28 cellular contexts compared by ENCODE assay signal in the genomic region with DNA sequence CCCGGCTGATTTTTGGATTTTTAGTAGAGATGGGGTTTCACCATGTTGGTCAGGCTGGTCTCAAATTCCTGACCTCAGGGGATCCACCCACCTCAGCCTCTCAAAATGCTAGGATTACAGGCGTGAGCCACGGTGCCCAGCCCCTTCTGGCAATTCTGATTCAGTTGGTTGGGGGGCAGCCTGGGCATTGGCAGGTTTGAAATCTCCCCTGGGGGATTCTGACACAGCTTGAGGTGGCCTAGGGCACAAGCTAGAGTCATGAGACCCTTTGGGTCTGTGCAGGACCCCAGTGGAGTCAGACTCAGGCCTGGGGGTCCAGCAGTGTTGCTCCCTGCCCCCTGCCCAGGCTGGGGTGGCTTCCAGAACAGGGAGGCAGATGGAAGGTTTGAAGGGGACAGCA.
"Had no signal": no experiment of that assay in that cellular context is flagged by ENCODE, and none has a peak within 500 bp of the region (broad histone marks: within the 10 kb centered on the region; RNA-seq: fewer than 3 reads in every experiment).

No MANE protein-coding gene starts in this region.

- H3K4me1 Mint-ChIP-seq: activated B cell treated with CpG ODN at 0.5 μM for 24 hours; activated CD4-positive, alpha-beta memory T cell treated with anti-CD3 and anti-CD28 coated beads, Interleukin-2, amount 10 ng/mL, durations not matched to agents 7 days and 5 days; activated CD8-positive, alpha-beta memory T cell treated with anti-CD3 and anti-CD28 coated beads, Interleukin-2, amount 10 ng/mL, durations not matched to agents 7 days and 5 days; activated naive CD8-positive, alpha-beta T cell treated with anti-CD3 and anti-CD28 coated beads, Interleukin-2, amount 10 ng/mL, durations not matched to agents 7 days and 5 days; immature natural killer cell; nephron; stimulated activated naive B cell treated with anti-CD40 and anti-IgM and Interleukin-4, amounts not matched to agents 10 μg/mL and 1 μg/mL and 100 μg/mL, for 72 hours had no signal

- H3K36me3 Mint-ChIP-seq: activated CD8-positive, alpha-beta memory T cell treated with anti-CD3 and anti-CD28 coated beads, Interleukin-2, amount 10 ng/mL, durations not matched to agents 7 days and 5 days; activated naive CD8-positive, alpha-beta T cell treated with anti-CD3 and anti-CD28 coated beads, Interleukin-2, amount 10 ng/mL, durations not matched to agents 7 days and 5 days; immature natural killer cell; stimulated activated naive B cell treated with anti-CD40 and anti-IgM and Interleukin-4, amounts not matched to agents 10 μg/mL and 1 μg/mL and 100 μg/mL, for 72 hours had no signal

- H3K27me3 Mint-ChIP-seq: activated CD4-positive, alpha-beta memory T cell treated with anti-CD3 and anti-CD28 coated beads, Interleukin-2, amount 10 ng/mL, durations not matched to agents 7 days and 5 days; activated CD8-positive, alpha-beta memory T cell treated with anti-CD3 and anti-CD28 coated beads, Interleukin-2, amount 10 ng/mL, durations not matched to agents 7 days and 5 days had no signal

- H3K4me3 ChIP-seq: hepatocyte, left ventricle myocardium inferior, SK-N-MC, testis, uterus had no signal

- ATAC-seq: activated CD8-positive, alpha-beta memory T cell treated with anti-CD3 and anti-CD28 coated beads, Interleukin-2, amount 10 ng/mL, durations not matched to agents 7 days and 5 days; activated T-cell treated with anti-CD3 and anti-CD28 coated beads, Interleukin-2, amount 50 U/mL, for 4 hours; esophagus mucosa; stimulated activated naive B cell treated with anti-CD40 and anti-IgM and Interleukin-4, amounts not matched to agents 10 μg/mL and 1 μg/mL and 100 μg/mL, for 72 hours had no signal

- H3K9me3 Mint-ChIP-seq: activated B cell treated with CpG ODN at 0.5 μM for 24 hours; activated CD4-positive, alpha-beta memory T cell treated with anti-CD3 and anti-CD28 coated beads, Interleukin-2, amount 10 ng/mL, durations not matched to agents 7 days and 5 days; activated naive CD8-positive, alpha-beta T cell treated with anti-CD3 and anti-CD28 coated beads, Interleukin-2, amount 10 ng/mL, durations not matched to agents 7 days and 5 days; activated T-cell treated with anti-CD3 and anti-CD28 coated beads, Interleukin-2, amount 50 U/mL, for 4 hours; immature natural killer cell had no signal

- H3K27ac ChIP-seq: hepatocyte, left ventricle myocardium inferior, SK-N-MC, testis, uterus had no signal

- H3K27ac Mint-ChIP-seq: activated B cell treated with CpG ODN at 0.5 μM for 24 hours; activated CD4-positive, alpha-beta memory T cell treated with anti-CD3 and anti-CD28 coated beads, Interleukin-2, amount 10 ng/mL, durations not matched to agents 7 days and 5 days; activated CD8-positive, alpha-beta memory T cell treated with anti-CD3 and anti-CD28 coated beads, Interleukin-2, amount 10 ng/mL, durations not matched to agents 7 days and 5 days; activated naive CD8-positive, alpha-beta T cell treated with anti-CD3 and anti-CD28 coated beads, Interleukin-2, amount 10 ng/mL, durations not matched to agents 7 days and 5 days; immature natural killer cell; nephron; stimulated activated naive B cell treated with anti-CD40 and anti-IgM and Interleukin-4, amounts not matched to agents 10 μg/mL and 1 μg/mL and 100 μg/mL, for 72 hours had no signal

- DNase-seq: activated B cell treated with CpG ODN at 0.5 μM for 24 hours; activated CD4-positive, alpha-beta memory T cell treated with anti-CD3 and anti-CD28 coated beads, Interleukin-2, amount 10 ng/mL, durations not matched to agents 7 days and 5 days; activated CD4-positive, alpha-beta T cell treated with anti-CD3 and anti-CD28 coated beads for 48 hours; activated CD8-positive, alpha-beta memory T cell treated with anti-CD3 and anti-CD28 coated beads, Interleukin-2, amount 10 ng/mL, durations not matched to agents 7 days and 5 days; activated naive CD4-positive, alpha-beta T cell treated with Interleukin-2 at 50 U/mL for 16 hours; activated naive CD8-positive, alpha-beta T cell treated with anti-CD3 and anti-CD28 coated beads, Interleukin-2, amount 10 ng/mL, durations not matched to agents 7 days and 5 days; activated T-cell treated with anti-CD3 and anti-CD28 coated beads, Interleukin-2, amount 50 U/mL, for 4 hours; dermis blood vessel endothelial cell; effector memory CD4-positive, alpha-beta T cell; foreskin melanocyte; glutamatergic neuron; immature natural killer cell; kidney glomerular epithelial cell; left ventricle myocardium inferior; mammary epithelial cell; midbrain; occipital lobe; stimulated activated CD4-positive, alpha-beta T cell treated with anti-CD3 and anti-CD28 coated beads, Interleukin-2, amount 100 ng/mL, for 48 hours; stimulated activated CD8-positive, alpha-beta memory T cell treated with anti-CD3 and anti-CD28 coated beads, Interleukin-4, amount 100 ng/mL, for 48 hours; stimulated activated naive B cell treated with anti-CD40 and anti-IgM and Interleukin-4, amounts not matched to agents 10 μg/mL and 1 μg/mL and 100 μg/mL, for 72 hours; T-helper 1 cell; testis; trophoblast cell had no signal

- H3K4me1 ChIP-seq: left ventricle myocardium inferior, testis, uterus had no signal

- H3K27me3 ChIP-seq: hepatocyte, testis, uterus had no signal

- H3K4me3 Mint-ChIP-seq: activated B cell treated with CpG ODN at 0.5 μM for 24 hours; activated CD4-positive, alpha-beta memory T cell treated with anti-CD3 and anti-CD28 coated beads, Interleukin-2, amount 10 ng/mL, durations not matched to agents 7 days and 5 days; activated CD8-positive, alpha-beta memory T cell treated with anti-CD3 and anti-CD28 coated beads, Interleukin-2, amount 10 ng/mL, durations not matched to agents 7 days and 5 days; activated naive CD8-positive, alpha-beta T cell treated with anti-CD3 and anti-CD28 coated beads, Interleukin-2, amount 10 ng/mL, durations not matched to agents 7 days and 5 days; activated T-cell treated with anti-CD3 and anti-CD28 coated beads, Interleukin-2, amount 50 U/mL, for 4 hours; immature natural killer cell; nephron; stimulated activated naive B cell treated with anti-CD40 and anti-IgM and Interleukin-4, amounts not matched to agents 10 μg/mL and 1 μg/mL and 100 μg/mL, for 72 hours had no signal

- H3K9me3 ChIP-seq: left ventricle myocardium inferior, testis, uterus had no signal

- H3K36me3 ChIP-seq: left ventricle myocardium inferior, uterus had no signal
